19 cellular contexts compared by ENCODE assay signal in the genomic region with DNA sequence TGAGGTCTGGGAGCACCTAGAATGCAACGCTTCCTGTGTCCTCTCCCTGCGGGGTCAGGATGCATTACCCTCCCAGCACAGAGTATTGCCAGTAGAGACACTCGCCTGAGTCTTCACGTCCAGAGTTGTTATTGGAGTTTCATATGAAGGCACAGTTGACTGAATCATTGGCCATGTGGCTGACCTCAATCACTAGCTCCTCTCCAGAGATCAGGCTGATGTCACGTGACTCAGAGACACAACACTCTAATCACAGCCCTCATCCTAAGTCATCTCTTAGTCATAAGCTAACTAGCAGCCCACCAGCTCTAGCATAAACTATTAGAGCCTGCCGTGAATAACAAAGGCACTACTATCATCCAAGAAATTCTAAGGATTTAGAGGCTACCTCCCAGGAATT.
A peak's percentile ranks its signal among the peaks of the same experiment; 100 is the strongest.
DNase-seq lines count a peak whose midpoint lies in the region; ATAC-seq and TF ChIP-seq lines count a peak whose summit lies in the region.
"Had no signal": no experiment of that assay in that cellular context is flagged by ENCODE, and none has a peak within 500 bp of the region (broad histone marks: within the 10 kb centered on the region; RNA-seq: fewer than 3 reads in every experiment).

No MANE protein-coding gene starts in this region.

- H3K27ac ChIP-seq in osteoblast (ENCODE audit: low read depth, low read length): no peak overlapping the region
- H3K27ac ChIP-seq: colonic mucosa, esophagus squamous epithelium, PC-9 had no signal

- H3K4me3 ChIP-seq in epithelial cell of esophagus (ENCODE audit: low read length) (no peak overlapping the region), osteoblast (ENCODE audit: insufficient read depth, low read length) (no peak overlapping the region)
- H3K4me3 ChIP-seq: colonic mucosa, esophagus squamous epithelium, GM23338, PC-9 had no signal

- no peak for TF ChIP-seq CTCF in epithelial cell of esophagus (IDR thresholded peaks at IDR 0.05; ENCODE audit: insufficient read depth, low read depth, low read length, missing control alignments)
- no peak for TF ChIP-seq CTCF in osteoblast (IDR thresholded peaks at IDR 0.05; ENCODE audit: extremely low read depth, low read depth, low read length)

- H3K27me3 ChIP-seq in osteoblast (ENCODE audit: insufficient read depth, low read length): peaks cover 4% of the 10 kb centered on the region
- H3K27me3 ChIP-seq: colonic mucosa had no signal

- POLR2A ChIA-PET in HEK293T (lab: Yijun Ruan, JAX): no interaction called here

- H2AFZ ChIP-seq in osteoblast (ENCODE audit: low read length): no peak overlapping the region
- H2AFZ ChIP-seq: GM23338, PC-9 had no signal

- peak; percentile 85 for DNase-seq in EL
- DNase-seq in RKO (ENCODE audit: low spot score): peak; percentile 66
- peak; percentile 31 for DNase-seq in epithelial cell of esophagus (ENCODE audit: low read depth)
- peak; percentile 91 for DNase-seq in osteoblast (ENCODE audit: insufficient read length, low spot score, missing footprints)
- DNase-seq in CD1c-positive myeloid dendritic cell (ENCODE audit: extremely low spot score): no peak
- DNase-seq in HEK293T (ENCODE audit: extremely low spot score): no peak
- DNase-seq: activated T-cell treated with anti-CD3 and anti-CD28 coated beads for 4 hours; colonic mucosa; esophagus squamous epithelium; KG1; mesendoderm; NCI-H146; NCI-H510A; PC-9; stimulated activated CD4-positive, alpha-beta T cell treated with anti-CD3 and anti-CD28 coated beads, Interleukin-4, amount 100 ng/mL, for 4 hours had no signal

- H3K36me3 ChIP-seq in osteoblast (ENCODE audit: insufficient read depth, low read length): no peaks in the 10 kb centered on the region
- H3K36me3 ChIP-seq: colonic mucosa, esophagus squamous epithelium had no signal

- H3K4me2 ChIP-seq in osteoblast (ENCODE audit: insufficient read depth, low read length): no peak overlapping the region
- H3K4me2 ChIP-seq: GM23338, PC-9 had no signal

- ATAC-seq in GM19463 (IDR thresholded peaks at IDR 0.05; ENCODE audit: unreplicated experiment): no peak
- no peak for ATAC-seq in HG03045 (IDR thresholded peaks at IDR 0.05; ENCODE audit: unreplicated experiment)
- ATAC-seq: GM23338, sciatic nerve had no signal

- CTCF ChIA-PET in HEK293T (lab: Yijun Ruan, JAX): no interaction called here

- no peaks in the 10 kb centered on the region for H3K9me3 ChIP-seq in osteoblast (ENCODE audit: low read depth, low read length)
- H3K9me3 ChIP-seq: colonic mucosa, esophagus squamous epithelium had no signal

- H4K20me1 ChIP-seq in osteoblast (ENCODE audit: insufficient read depth, low read length): no peaks in the 10 kb centered on the region

- no peaks in the 10 kb centered on the region for H3K79me2 ChIP-seq in osteoblast (ENCODE audit: insufficient read depth, low read length)

- peaks cover 4% of the 10 kb centered on the region for H3K4me1 ChIP-seq in osteoblast (ENCODE audit: insufficient read depth, low read length)
- H3K4me1 ChIP-seq: colonic mucosa, esophagus squamous epithelium had no signal

TF ChIP-seq in HEK293T, 16 proteins besides CTCF, POLR2A, EP300 and RAD21:
- TF ChIP-seq LEF1 (IDR thresholded peaks at IDR 0.05; ENCODE audit: borderline replicate concordance): no peak
- TF ChIP-seq HDGF (IDR thresholded peaks at IDR 0.05; ENCODE audit: borderline replicate concordance): no peak
TF ChIP-seq in HEK293T: peak in this region for 0.

Comparison
In these comparisons a context has a peak if more than half of its experiments do, and no peak if none do; other contexts are left out.
1. DNase-seq: peak in EL (single experiment), RKO (single experiment), epithelial cell of esophagus (single experiment) and osteoblast (single experiment); none in CD1c-positive myeloid dendritic cell (single experiment) and HEK293T (single experiment).